In the genomic region with DNA sequence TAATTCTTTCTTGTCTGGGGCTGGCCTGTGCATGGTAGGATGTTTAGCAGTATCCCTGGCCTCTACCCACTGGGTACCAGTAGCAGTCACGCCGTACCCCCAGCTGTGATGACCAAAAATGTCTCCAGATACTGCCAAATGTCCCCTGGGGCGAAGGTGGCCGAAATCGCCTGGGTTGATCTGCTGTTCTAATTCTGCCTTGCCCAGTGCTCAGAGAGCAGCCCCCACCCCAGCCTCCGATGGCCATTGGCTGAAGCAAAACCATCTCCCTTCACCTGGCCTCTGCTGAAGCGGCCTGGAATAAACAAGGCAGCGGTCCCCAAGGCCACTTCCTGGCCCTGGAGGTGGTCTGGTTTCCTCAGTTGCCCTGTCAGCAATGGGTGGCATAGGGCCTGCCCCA, we compare ENCODE assay signal across 19 cellular contexts.
DNase-seq lines count a peak whose midpoint lies in the region; ATAC-seq and TF ChIP-seq lines count a peak whose summit lies in the region.
"Had no signal": no experiment of that assay in that cellular context is flagged by ENCODE, and none has a peak within 500 bp of the region (broad histone marks: within the 10 kb centered on the region; RNA-seq: fewer than 3 reads in every experiment).

No MANE protein-coding gene starts in this region.

- H4K91ac ChIP-seq in IMR-90 (ENCODE audit: insufficient read depth, low read depth, low read length): no peak overlapping the region

- H3K14ac ChIP-seq in IMR-90 (replicated peaks; ENCODE audit: low read depth, low read length): no peak overlapping the region

- no peak overlapping the region for H2BK120ac ChIP-seq in IMR-90 (ENCODE audit: low read depth, low read length)

- no peak for TF ChIP-seq RAD21 in IMR-90 (IDR thresholded peaks at IDR 0.05; ENCODE audit: low read length)

- dilution Hi-C loops in IMR-90 (cut with HindIII; ENCODE audit: low sequenced_read_pairs, unreplicated experiment): no loop called here

- H3K27me3 ChIP-seq in BLaER1 (no peaks in the 10 kb centered on the region), IMR-90 (ENCODE audit: control insufficient read depth, insufficient read depth, low read length) (no peaks in the 10 kb centered on the region; the same call in 1 of the 2 replicates), right lobe of liver (no peaks in the 10 kb centered on the region)

- H3K79me1 ChIP-seq in IMR-90 (ENCODE audit: low read depth in 1 of 2, low read length in 2 of 2): peaks cover 0 to 11% of the 10 kb centered on the region in 2 experiments; a peak in 1 of 4 replicates

- H3K9me1 ChIP-seq in IMR-90 (ENCODE audit: insufficient read depth, low read length): peaks cover 13% of the 10 kb centered on the region

- POLR2A ChIA-PET in IMR-90 (lab: Charles Lee; ENCODE audit: unreplicated experiment): no interaction called here

- H3K27ac ChIP-seq in BLaER1 (peak overlapping the region; percentile 80), IMR-90 (ENCODE audit: insufficient read depth, low read length) (no peak overlapping the region), right lobe of liver (no peak overlapping the region)
- H3K27ac ChIP-seq: 22Rv1, A549, C4-2B had no signal

- WGBS in IMR-90 (ENCODE audit: extremely low coverage in 2 of 2, insufficient read length in 1 of 2), 2 experiments: 100% methylated on average over 3 of the region's 8 CpGs; no CpG with 5 or more reads in 1 of the 2 experiments
- 40% methylated on average over 1 of the region's 8 CpGs for WGBS in right lobe of liver (ENCODE audit: insufficient coverage, low coverage, low lambda C conversion rate, missing lambda C conversion rate)

- no peak for TF ChIP-seq CTCF in IMR-90 (conservative IDR thresholded peaks at IDR 0.05; ENCODE audit: low read depth, low read length)
- TF ChIP-seq CTCF in right lobe of liver (IDR thresholded peaks at IDR 0.05): no peak

- BruUV-seq in IMR-90 (replicated peaks; lab: Mats Ljungman, UMichigan): no TSS peak

- peaks cover 63% of the 10 kb centered on the region for H3K27me3 Mint-ChIP-seq in T-helper 17 cell

- no peak overlapping the region for H2AFZ ChIP-seq in IMR-90 (replicated peaks; ENCODE audit: low read length, poor library complexity)

- intact Hi-C loops in IMR-90 (cut with micrococcal nuclease) (no loop called here), right lobe of liver (cut with DNase I) (no loop called here)

- TF ChIP-seq POLR2A in IMR-90 (IDR thresholded peaks at IDR 0.05; ENCODE audit: low read depth, low read length) (no peak), right lobe of liver (IDR thresholded peaks at IDR 0.05) (no peak)

- H3K4me3 Mint-ChIP-seq in T-helper 17 cell: no peak overlapping the region
- H3K4me3 Mint-ChIP-seq: B cell; CD4-positive, alpha-beta T cell; CD8-positive, alpha-beta T cell had no signal

- no peak overlapping the region for H2BK5ac ChIP-seq in IMR-90 (ENCODE audit: low read depth, low read length, poor library complexity, severe bottlenecking)

- H3K4me1 Mint-ChIP-seq in T-helper 17 cell: peaks cover 4% of the 10 kb centered on the region

- in situ Hi-C loops in IMR-90 (cut with MboI; ENCODE audit: low sequenced_read_pairs): no loop called here

- DNase-seq in IMR-90 (no peak), ecto neural progenitor cell (ENCODE audit: low spot score) (peak; percentile 41), islet precursor cell (peak; percentile 50), right lobe of liver (no peak), KG1 (lab: John Stamatoyannopoulos, UW) (no peak), T-helper 17 cell (no peak)
- no peak for DNase-seq in stimulated activated CD4-positive, alpha-beta T cell treated with anti-CD3 and anti-CD28 coated beads, Interleukin-15, amount 100 ng/mL, for 24 hours
- DNase-seq: AML-193; Caco-2; Calu3; CD4-positive, alpha-beta T cell; CD8-positive, alpha-beta T cell; DMS79 treated with DMSO at 0.1 percent for 48 hours; GF-D8 had no signal

- no peak overlapping the region for H4K5ac ChIP-seq in IMR-90 (ENCODE audit: low read depth, low read length)

- H3K36me3 Mint-ChIP-seq in T-helper 17 cell (ENCODE audit: low read depth): peaks cover 1% of the 10 kb centered on the region
- H3K36me3 Mint-ChIP-seq: CD8-positive, alpha-beta T cell had no signal

- no peak overlapping the region for H3K56ac ChIP-seq in IMR-90 (ENCODE audit: extremely low read depth, insufficient read depth, low read length)

- H3K4me1 ChIP-seq in BLaER1 (peaks cover 90% of the 10 kb centered on the region), IMR-90 (ENCODE audit: control insufficient read depth, insufficient read depth, low read length) (peaks cover 15% of the 10 kb centered on the region), right lobe of liver (no peaks in the 10 kb centered on the region)
- H3K4me1 ChIP-seq: A549, Caco-2 had no signal

- H3K4ac ChIP-seq in IMR-90 (ENCODE audit: low read depth, low read length): no peak overlapping the region; the same call in 1 of the 2 replicates

- peak overlapping the region; percentile 20 for H2AK9ac ChIP-seq in IMR-90 (replicated peaks; ENCODE audit: low read depth, low read length, poor library complexity)

- H4K8ac ChIP-seq in IMR-90 (ENCODE audit: low read depth in 2 of 2, low read length in 2 of 2): no peak overlapping the region

- ATAC-seq in IMR-90 (ENCODE audit: low read depth) (no peak), right lobe of liver (no peak), T-helper 17 cell (no peak)
- ATAC-seq: A549; CD8-positive, alpha-beta T cell had no signal

- H2BK15ac ChIP-seq in IMR-90 (ENCODE audit: low read depth, low read length): no peak overlapping the region

- no peaks in the 10 kb centered on the region for H4K20me1 ChIP-seq in BLaER1
- H4K20me1 ChIP-seq in IMR-90 (ENCODE audit: insufficient read depth, low read length): no peaks in the 10 kb centered on the region; the same call in 1 of the 2 replicates

- H3K4me3 ChIP-seq in BLaER1 (peak overlapping the region; percentile 12; the same call in 1 of the 2 replicates), IMR-90 (ENCODE audit: insufficient read depth, low read depth, low read length) (no peak overlapping the region), right lobe of liver (no peak overlapping the region)
- H3K4me3 ChIP-seq: A549 had no signal

- H2AK5ac ChIP-seq in IMR-90 (ENCODE audit: low read depth, low read length): no peak overlapping the region

- H3K36me3 ChIP-seq in BLaER1: no peaks in the 10 kb centered on the region
- no peaks in the 10 kb centered on the region for H3K36me3 ChIP-seq in IMR-90 (ENCODE audit: control insufficient read depth, insufficient read depth, low read length)
- H3K36me3 ChIP-seq in right lobe of liver: no peaks in the 10 kb centered on the region

- H3K23ac ChIP-seq in IMR-90 (ENCODE audit: low read depth, low read length): no peak overlapping the region

- H3K9ac ChIP-seq in BLaER1: peak overlapping the region; percentile 23; the same call in 1 of the 2 replicates
- no peak overlapping the region for H3K9ac ChIP-seq in IMR-90 (ENCODE audit: low read depth, low read length)

- peak overlapping the region; percentile 85 for H3K4me2 ChIP-seq in BLaER1
- H3K4me2 ChIP-seq in IMR-90 (ENCODE audit: low read depth, low read length): no peak overlapping the region
- H3K4me2 ChIP-seq: A549 had no signal

- no peaks in the 10 kb centered on the region for H3K9me3 ChIP-seq in BLaER1
- H3K9me3 ChIP-seq in IMR-90 (ENCODE audit: control insufficient read depth, insufficient read depth, low read length): no peaks in the 10 kb centered on the region
- H3K9me3 ChIP-seq in right lobe of liver: no peaks in the 10 kb centered on the region
- no peaks in the 10 kb centered on the region for H3K9me3 ChIP-seq in T-helper 17 cell (ENCODE audit: control insufficient read depth, low read length, poor library complexity, severe bottlenecking)
- H3K9me3 ChIP-seq: A549, Caco-2 had no signal

- no peak overlapping the region for H2BK20ac ChIP-seq in IMR-90 (ENCODE audit: low read depth, low read length)

- no peak overlapping the region for H3K18ac ChIP-seq in IMR-90 (ENCODE audit: low read depth, low read length)

- CTCF ChIA-PET in IMR-90 (lab: Yijun Ruan, JAX): no interaction called here

- no peak overlapping the region for H3K27ac Mint-ChIP-seq in T-helper 17 cell
- H3K27ac Mint-ChIP-seq: B cell; CD4-positive, alpha-beta T cell; CD8-positive, alpha-beta T cell had no signal

TF ChIP-seq in IMR-90, 13 proteins besides CTCF, POLR2A, EP300 and RAD21:
- TF ChIP-seq MAZ (IDR thresholded peaks at IDR 0.05; ENCODE audit: borderline replicate concordance, low read depth, low read length) (no peak), FOS (IDR thresholded peaks at IDR 0.05; ENCODE audit: low read depth, low read length) (no peak), CHD1 (IDR thresholded peaks at IDR 0.05; ENCODE audit: low read depth, low read length) (no peak), RCOR1 (IDR thresholded peaks at IDR 0.05; ENCODE audit: insufficient replicate concordance, low read length) (no peak), CEBPB (IDR thresholded peaks at IDR 0.05; ENCODE audit: low read depth, low read length) (no peak), RFX5 (IDR thresholded peaks at IDR 0.05; ENCODE audit: low read depth, low read length) (no peak), MAFK (IDR thresholded peaks at IDR 0.05; ENCODE audit: low read depth, low read length) (no peak), NFE2L2 (IDR thresholded peaks at IDR 0.05; ENCODE audit: low read depth, low read length) (no peak), SMC3 (IDR thresholded peaks at IDR 0.05; ENCODE audit: low read depth, low read length) (no peak), BHLHE40 (IDR thresholded peaks at IDR 0.05; ENCODE audit: low read depth, low read length) (no peak), MXI1 (IDR thresholded peaks at IDR 0.05; ENCODE audit: borderline replicate concordance, low read depth, low read length) (no peak)
- TF ChIP-seq, protein P1, sequence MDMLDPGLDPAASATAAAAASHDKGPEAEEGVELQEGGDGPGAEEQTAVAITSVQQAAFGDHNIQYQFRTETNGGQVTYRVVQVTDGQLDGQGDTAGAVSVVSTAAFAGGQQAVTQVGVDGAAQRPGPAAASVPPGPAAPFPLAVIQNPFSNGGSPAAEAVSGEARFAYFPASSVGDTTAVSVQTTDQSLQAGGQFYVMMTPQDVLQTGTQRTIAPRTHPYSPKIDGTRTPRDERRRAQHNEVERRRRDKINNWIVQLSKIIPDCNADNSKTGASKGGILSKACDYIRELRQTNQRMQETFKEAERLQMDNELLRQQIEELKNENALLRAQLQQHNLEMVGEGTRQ (IDR thresholded peaks at IDR 0.05; ENCODE audit: low read depth, low read length): no peak
- TF ChIP-seq, protein P2, sequence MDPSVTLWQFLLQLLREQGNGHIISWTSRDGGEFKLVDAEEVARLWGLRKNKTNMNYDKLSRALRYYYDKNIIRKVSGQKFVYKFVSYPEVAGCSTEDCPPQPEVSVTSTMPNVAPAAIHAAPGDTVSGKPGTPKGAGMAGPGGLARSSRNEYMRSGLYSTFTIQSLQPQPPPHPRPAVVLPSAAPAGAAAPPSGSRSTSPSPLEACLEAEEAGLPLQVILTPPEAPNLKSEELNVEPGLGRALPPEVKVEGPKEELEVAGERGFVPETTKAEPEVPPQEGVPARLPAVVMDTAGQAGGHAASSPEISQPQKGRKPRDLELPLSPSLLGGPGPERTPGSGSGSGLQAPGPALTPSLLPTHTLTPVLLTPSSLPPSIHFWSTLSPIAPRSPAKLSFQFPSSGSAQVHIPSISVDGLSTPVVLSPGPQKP (IDR thresholded peaks at IDR 0.05; ENCODE audit: borderline replicate concordance, low read depth, low read length): no peak

Comparison
In these comparisons a context has a peak if more than half of its experiments do, and no peak if none do; other contexts are left out.
1. DNase-seq: peak in ecto neural progenitor cell (single experiment) and islet precursor cell (single experiment); none in IMR-90 (single experiment), stimulated activated CD4-positive, alpha-beta T cell treated with anti-CD3 and anti-CD28 coated beads, Interleukin-15, amount 100 ng/mL, for 24 hours (single experiment), right lobe of liver (0 of 3), KG1 (single experiment) and T-helper 17 cell (0 of 3).